Comparison of ENCODE assay signal across 16 cellular contexts in the genomic region with DNA sequence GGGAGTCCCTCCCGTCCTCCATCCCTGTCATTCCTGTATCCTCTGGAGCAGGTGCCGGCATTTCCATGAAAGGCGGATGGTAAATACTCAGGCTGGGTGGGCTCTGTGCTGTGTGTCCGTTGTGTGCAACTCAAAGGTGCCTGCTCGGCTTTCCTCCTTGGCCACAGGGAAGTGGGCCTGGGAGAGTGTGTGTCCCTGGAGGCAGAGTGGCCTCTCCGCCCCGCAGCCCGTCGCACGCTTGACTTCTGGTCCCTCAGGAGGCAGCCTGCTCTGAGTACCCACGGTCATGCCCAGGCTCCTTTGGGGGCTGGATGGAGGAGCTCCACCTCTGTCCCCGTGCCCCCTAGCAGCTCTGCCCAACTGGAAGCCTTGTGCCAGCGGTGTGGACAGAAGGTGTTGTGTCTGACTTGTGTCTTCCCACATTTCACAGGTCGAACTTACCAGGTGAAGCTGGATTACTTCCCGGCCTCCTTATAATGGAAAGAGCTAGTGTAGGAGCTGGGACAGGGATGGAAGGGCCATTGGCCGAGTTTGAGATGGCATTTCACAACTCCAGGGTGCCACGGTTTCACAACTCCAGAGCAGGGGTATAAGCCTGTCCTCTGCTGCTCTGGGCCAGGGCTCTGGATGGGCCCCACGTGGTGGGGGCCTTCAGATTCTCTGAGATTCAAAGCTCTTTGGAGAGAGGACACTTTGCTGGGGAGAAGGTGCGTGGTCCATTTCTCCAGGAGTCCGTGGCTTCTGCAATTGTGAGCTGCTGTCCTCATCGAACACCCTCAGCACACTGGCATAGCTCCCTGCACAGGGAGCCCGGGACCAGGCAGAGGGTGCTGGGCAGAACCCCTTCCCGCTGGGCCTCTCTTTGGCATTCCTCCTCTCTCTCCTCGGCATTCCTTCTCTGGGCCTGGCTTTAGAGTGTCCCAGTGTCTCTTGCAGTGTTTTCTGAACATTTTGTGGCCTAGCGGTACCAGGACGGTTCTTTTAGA.
A peak's percentile ranks its signal among the peaks of the same experiment; 100 is the strongest.
DNase-seq lines count a peak whose midpoint lies in the region; ATAC-seq and TF ChIP-seq lines count a peak whose summit lies in the region.
"Had no signal": no experiment of that assay in that cellular context is flagged by ENCODE, and none has a peak within 500 bp of the region (broad histone marks: within the 10 kb centered on the region; RNA-seq: fewer than 3 reads in every experiment).

No MANE protein-coding gene starts in this region.

- H3K27ac ChIP-seq in left ventricle myocardium inferior (replicated peaks) (no peak overlapping the region), right atrium auricular region (no peak overlapping the region), neuronal stem cell (replicated peaks; ENCODE audit: low read length) (no peak overlapping the region), aorta (ENCODE audit: low read depth in 1 of 2, low read length in 2 of 2) (no peak overlapping the region), MM.1S (ENCODE audit: low read length) (no peak overlapping the region)
- H3K27ac ChIP-seq: KMS-11, PC-9 had no signal

- no peak overlapping the region for H3K4ac ChIP-seq in neuronal stem cell (ENCODE audit: low read length)

- H2BK15ac ChIP-seq in neuronal stem cell (ENCODE audit: low read length): no peak overlapping the region

- no peak overlapping the region for H2BK5ac ChIP-seq in neuronal stem cell (ENCODE audit: low read length)

- H4K91ac ChIP-seq in neuronal stem cell (ENCODE audit: low read depth, low read length, poor library complexity): no peak overlapping the region

- peaks cover 19% of the 10 kb centered on the region for H3K27me3 ChIP-seq in left ventricle myocardium inferior (ENCODE audit: low read depth)
- H3K27me3 ChIP-seq in right atrium auricular region: no peaks in the 10 kb centered on the region
- peaks cover 0 to 23% (median 0%) of the 10 kb centered on the region in 3 experiments for H3K27me3 ChIP-seq in neuronal stem cell (ENCODE audit: control insufficient read depth in 3 of 3, insufficient read depth in 3 of 3, low read depth in 1 of 3, low read length in 3 of 3)
- no peaks in the 10 kb centered on the region for H3K27me3 ChIP-seq in aorta (ENCODE audit: control insufficient read depth in 1 of 2, insufficient read depth in 2 of 2, low read length in 1 of 2)
- peaks cover 3% of the 10 kb centered on the region; the same call in 1 of the 2 replicates for H3K27me3 ChIP-seq in MM.1S (replicated peaks; ENCODE audit: insufficient read depth, low read length)

- no peaks in the 10 kb centered on the region for H3K79me2 ChIP-seq in MM.1S (ENCODE audit: low read length)

- H3K9ac ChIP-seq in neuronal stem cell (ENCODE audit: low read depth, low read length, poor library complexity) (no peak overlapping the region), MM.1S (ENCODE audit: low read length) (no peak overlapping the region)
- H3K9ac ChIP-seq: KMS-11 had no signal

- intact Hi-C loops in left ventricle myocardium superior (cut with micrococcal nuclease) (loop anchor here (10.0 kb wide), 1 partner anchor 274 kb away; no protein-coding TSS in a partner anchor), left ventricle myocardium inferior (cut with micrococcal nuclease) (no loop called here), aorta (cut with DNase I) (no loop called here)

- no peaks in the 10 kb centered on the region for H3F3A ChIP-seq in MM.1S (ENCODE audit: insufficient read depth, low read length)

- no peak overlapping the region for H3K4me2 ChIP-seq in neuronal stem cell (ENCODE audit: insufficient read depth, low read length, poor library complexity, severe bottlenecking)
- no peak overlapping the region for H3K4me2 ChIP-seq in MM.1S (ENCODE audit: low read depth, low read length)
- H3K4me2 ChIP-seq: GM23338, KMS-11, PC-9 had no signal

- no peaks in the 10 kb centered on the region for H4K20me1 ChIP-seq in MM.1S (ENCODE audit: insufficient read depth, low read length)

- H3K14ac ChIP-seq in neuronal stem cell (ENCODE audit: low read length): no peak overlapping the region

- H2BK12ac ChIP-seq in neuronal stem cell (ENCODE audit: low read length): no peak overlapping the region

- H3K79me1 ChIP-seq in neuronal stem cell (ENCODE audit: low read depth, low read length): no peaks in the 10 kb centered on the region

- DNase-seq in left ventricle myocardium superior: no peak
- no peak for DNase-seq in left ventricle myocardium inferior
- DNase-seq in right atrium auricular region (ENCODE audit: low spot score): peak; percentile 49
- no peak for DNase-seq in neuronal stem cell (ENCODE audit: low spot score)
- DNase-seq in aorta: no peak
- DNase-seq in MM.1S: no peak
- DNase-seq in middle frontal gyrus (ENCODE audit: extremely low spot score, low spot score): no peak
- DNase-seq: AML-193; CD8-positive, alpha-beta T cell; GF-D8; NCI-H1105; NCI-H187; PC-9 had no signal

- ATAC-seq in left ventricle myocardium superior (peak; percentile 17), aorta (ENCODE audit: low FRiP score) (peak; percentile 20), GM21528 (IDR thresholded peaks at IDR 0.05; ENCODE audit: low FRiP score, unreplicated experiment) (no peak)
- ATAC-seq: CD8-positive, alpha-beta T cell had no signal

- no peaks in the 10 kb centered on the region for H3K9me2 ChIP-seq in MM.1S (replicated peaks; ENCODE audit: insufficient read depth, low read length)

- no peaks in the 10 kb centered on the region for H3K9me3 ChIP-seq in left ventricle myocardium inferior (replicated peaks)
- no peaks in the 10 kb centered on the region for H3K9me3 ChIP-seq in right atrium auricular region
- no peaks in the 10 kb centered on the region for H3K9me3 ChIP-seq in neuronal stem cell (replicated peaks in 1 of 2; ENCODE audit: control insufficient read depth in 2 of 2, insufficient read depth in 1 of 2, low read depth in 1 of 2, low read length in 2 of 2)
- H3K9me3 ChIP-seq in aorta (ENCODE audit: control insufficient read depth, low read length): no peaks in the 10 kb centered on the region
- H3K9me3 ChIP-seq in MM.1S (replicated peaks; ENCODE audit: insufficient read depth, low read length): no peaks in the 10 kb centered on the region

- H2BK120ac ChIP-seq in neuronal stem cell (ENCODE audit: low read depth, low read length): no peak overlapping the region

- no CpG with 5 or more reads among the region's 26 CpGs for WGBS in neuronal stem cell (ENCODE audit: extremely low coverage in 2 of 2, insufficient read length in 2 of 2, insufficient replicate concordance in 1 of 2), 2 donors
- 82 to 89% methylated on average over 26 of the region's 26 CpGs for whole genome bisulfite sequencing in aorta, 2 donors

- H3K4me1 ChIP-seq in left ventricle myocardium inferior (peaks cover 19% of the 10 kb centered on the region), right atrium auricular region (peaks cover 0 to 15% of the 10 kb centered on the region in 2 donors), neuronal stem cell (ENCODE audit: control insufficient read depth in 2 of 2, insufficient read depth in 1 of 2, low read depth in 1 of 2, low read length in 2 of 2) (peaks cover 3% of the 10 kb centered on the region in 2 donors), aorta (ENCODE audit: control insufficient read depth in 1 of 2, insufficient read depth in 2 of 2, low read length in 2 of 2) (no peaks in the 10 kb centered on the region), MM.1S (ENCODE audit: low read length) (no peaks in the 10 kb centered on the region)

- no peaks in the 10 kb centered on the region for H3K36me3 ChIP-seq in left ventricle myocardium inferior
- no peaks in the 10 kb centered on the region for H3K36me3 ChIP-seq in right atrium auricular region
- H3K36me3 ChIP-seq in neuronal stem cell (replicated peaks in 1 of 2; ENCODE audit: control insufficient read depth in 2 of 2, insufficient read depth in 2 of 2, low read length in 2 of 2): no peaks in the 10 kb centered on the region
- H3K36me3 ChIP-seq in aorta (ENCODE audit: control insufficient read depth in 1 of 2, insufficient read depth in 2 of 2, low read length in 1 of 2): no peaks in the 10 kb centered on the region
- no peaks in the 10 kb centered on the region for H3K36me3 ChIP-seq in MM.1S (replicated peaks; ENCODE audit: insufficient read depth, low read length)

- no peak overlapping the region for H2AK5ac ChIP-seq in neuronal stem cell (ENCODE audit: low read depth, low read length)

- H3K18ac ChIP-seq in neuronal stem cell (ENCODE audit: low read length): peak overlapping the region; percentile 44

- no peak overlapping the region for H3K23ac ChIP-seq in neuronal stem cell (ENCODE audit: low read depth, low read length, poor library complexity)

- H3K4me3 ChIP-seq in left ventricle myocardium inferior: no peak overlapping the region
- no peak overlapping the region for H3K4me3 ChIP-seq in right atrium auricular region
- H3K4me3 ChIP-seq in neuronal stem cell (ENCODE audit: low read length in 2 of 2): no peak overlapping the region
- H3K4me3 ChIP-seq in aorta (ENCODE audit: low read length in 2 of 2): no peak overlapping the region
- no peak overlapping the region for H3K4me3 ChIP-seq in MM.1S (ENCODE audit: low read length)
- H3K4me3 ChIP-seq: GM23338, PC-9 had no signal

- H4K8ac ChIP-seq in neuronal stem cell (ENCODE audit: low read depth, low read length): no peak overlapping the region

- TF ChIP-seq CTCF in left ventricle myocardium inferior (IDR thresholded peaks at IDR 0.05; ENCODE audit: borderline replicate concordance) (no peak), right atrium auricular region (IDR thresholded peaks at IDR 0.05) (no peak), MM.1S (IDR thresholded peaks at IDR 0.05; ENCODE audit: low read length) (no peak)

- no peak overlapping the region for H2AFZ ChIP-seq in neuronal stem cell (ENCODE audit: low read length)
- H2AFZ ChIP-seq in MM.1S (ENCODE audit: low read length): no peak overlapping the region
- H2AFZ ChIP-seq: GM23338, PC-9 had no signal
